In the genomic region with DNA sequence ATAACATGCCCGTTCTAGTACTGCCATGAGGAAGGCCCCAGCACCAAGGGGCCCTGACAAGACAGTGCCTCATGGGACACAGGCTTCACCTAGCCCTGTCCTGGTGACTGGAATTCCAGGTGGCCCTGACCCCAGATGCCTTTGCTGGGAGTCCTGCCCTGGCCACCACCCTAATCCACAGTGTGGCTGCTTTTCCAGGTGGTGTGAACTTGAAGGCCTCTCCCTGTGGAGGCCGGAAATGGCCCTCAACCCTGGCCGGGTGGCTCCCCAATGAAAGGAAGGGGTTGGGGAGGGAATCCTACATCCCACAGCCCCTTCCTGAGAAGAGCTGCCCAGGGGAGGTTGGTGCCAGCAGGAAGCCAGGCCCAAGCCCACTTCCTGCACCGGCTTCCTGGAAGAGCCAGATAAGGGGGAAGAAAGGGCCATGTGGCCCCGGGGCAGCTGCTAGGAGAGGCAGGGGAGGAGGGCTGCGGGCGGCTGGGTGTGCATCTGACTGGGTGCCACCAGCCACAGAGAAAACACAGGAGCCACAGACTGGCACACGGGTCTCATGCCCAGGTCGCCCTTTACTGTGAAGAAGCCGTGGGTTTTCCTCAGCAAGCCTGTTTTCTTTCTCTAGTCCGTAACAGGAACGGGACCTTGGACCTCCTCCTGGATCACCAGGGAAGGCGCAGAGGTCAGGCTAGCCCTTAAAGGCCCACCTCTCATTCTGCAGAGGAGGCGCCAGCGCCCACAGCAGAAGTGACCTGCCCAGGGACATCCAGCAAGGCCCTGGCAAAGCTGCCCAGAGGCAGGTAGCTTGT, we compare ENCODE assay signal across 9 cellular contexts. TPM values are rescaled to one million over a fixed set of nuclear protein-coding genes. Genes with fewer than 3 reads are reported as not detected.
A peak's percentile ranks its signal among the peaks of the same experiment; 100 is the strongest.
DNase-seq lines count a peak whose midpoint lies in the region; ATAC-seq, FAIRE-seq and TF ChIP-seq lines count a peak whose summit lies in the region.
"Had no signal": no experiment of that assay in that cellular context is flagged by ENCODE, and none has a peak within 500 bp of the region (broad histone marks: within the 10 kb centered on the region; RNA-seq: fewer than 3 reads in every experiment).

No MANE protein-coding gene starts in this region.

- peak; percentile 67 for DNase-seq in stimulated activated CD4-positive, alpha-beta T cell treated with anti-CD3 and anti-CD28 coated beads, Interleukin-15, amount 100 ng/mL, for 24 hours
- DNase-seq in stimulated activated CD4-positive, alpha-beta T cell treated with anti-CD3 and anti-CD28 coated beads, Interleukin-4, amount 100 ng/mL, for 24 hours: no peak
- no peak for DNase-seq in adipocyte (ENCODE audit: low read depth)
- DNase-seq in mesothelial cell of epicardium (ENCODE audit: low spot score in 2 of 2, unreplicated experiment in 2 of 2): no peak
- DNase-seq in GM12891 (ENCODE audit: insufficient read length, low spot score): no peak
- DNase-seq in OCI-M2 (lab: John Stamatoyannopoulos, UW; ENCODE audit: unreplicated experiment): no peak
- DNase-seq: kidney glomerular epithelial cell had no signal

- peaks cover 3% of the 10 kb centered on the region for H3K36me3 Mint-ChIP-seq in mesothelial cell of epicardium

- no peak for FAIRE-seq in GM12891 (lab: Jason Lieb, UNC)

- no peak overlapping the region for H3K4me3 Mint-ChIP-seq in mesothelial cell of epicardium

- ATAC-seq in HG03196 (IDR thresholded peaks at IDR 0.05; ENCODE audit: unreplicated experiment) (no peak), HG02763 (IDR thresholded peaks at IDR 0.05; ENCODE audit: unreplicated experiment) (no peak)

- no peak for TF ChIP-seq POLR2A in GM12891 (IDR thresholded peaks at IDR 0.05; ENCODE audit: low read depth, low read length)

- no peaks in the 10 kb centered on the region for H3K9me3 Mint-ChIP-seq in mesothelial cell of epicardium

- no peak overlapping the region for H3K4me3 ChIP-seq in adipocyte (ENCODE audit: low read length)

- no peaks in the 10 kb centered on the region for H3K27me3 Mint-ChIP-seq in mesothelial cell of epicardium (ENCODE audit: low read depth)

- peaks cover 16% of the 10 kb centered on the region for H3K4me1 ChIP-seq in adipocyte (ENCODE audit: control insufficient read depth, insufficient read depth, low read length)

- H3K27me3 ChIP-seq in adipocyte (replicated peaks; ENCODE audit: control insufficient read depth, insufficient read depth, low read length): no peaks in the 10 kb centered on the region

- no peak for TF ChIP-seq CTCF in mesothelial cell of epicardium (IDR thresholded peaks at IDR 0.05; ENCODE audit: unreplicated experiment)

- H3K9me3 ChIP-seq in adipocyte (ENCODE audit: control insufficient read depth, low read length): no peaks in the 10 kb centered on the region

- peak overlapping the region; percentile 90 for H3K27ac Mint-ChIP-seq in mesothelial cell of epicardium

- H3K4me1 Mint-ChIP-seq in mesothelial cell of epicardium: peaks cover 38% of the 10 kb centered on the region

- peak overlapping the region; percentile 38 for H3K9ac ChIP-seq in adipocyte (ENCODE audit: low read length)

- H3K36me3 ChIP-seq in adipocyte (ENCODE audit: control insufficient read depth, insufficient read depth, low read length, severe bottlenecking): peaks cover 5% of the 10 kb centered on the region

TF ChIP-seq in GM12891, 5 proteins besides CTCF, POLR2A, EP300 and RAD21:
- no peak for TF ChIP-seq TAF1 (IDR thresholded peaks at IDR 0.05; ENCODE audit: low read depth, low read length)
- no peak for TF ChIP-seq SPI1 (IDR thresholded peaks at IDR 0.05; ENCODE audit: low read depth, low read length)
- no peak for TF ChIP-seq POLR2AphosphoS5 (IDR thresholded peaks at IDR 0.05; ENCODE audit: low read depth, low read length)
- no peak for TF ChIP-seq POU2F2 (IDR thresholded peaks at IDR 0.05; ENCODE audit: low read depth, low read length)
- TF ChIP-seq PAX5 (IDR thresholded peaks at IDR 0.05; ENCODE audit: insufficient read depth, low read length, severe bottlenecking): no peak
TF ChIP-seq in GM12891: peak in this region for 0.

RNA-seq across cellular contexts. Expression of a gene that starts 4.7 kb away (rescaled TPM):
- 112 to 119 TPM (median 114 TPM) in 3 replicates for total RNA-seq in mesothelial cell of epicardium
- polyA plus RNA-seq in GM12891 (2012; ENCODE audit: low read depth, missing spikeins): 202 TPM

RNA-seq across cellular contexts. Expression of a gene that starts 22.2 kb away (rescaled TPM):
- total RNA-seq in mesothelial cell of epicardium: 22.6 to 24.3 TPM (median 23.2 TPM) in 3 replicates
- 22.1 TPM for polyA plus RNA-seq in GM12891 (2012; ENCODE audit: low read depth, missing spikeins)

RNA-seq across cellular contexts. Expression of a gene that starts 36.8 kb away (rescaled TPM):
- total RNA-seq in mesothelial cell of epicardium: 274 to 284 TPM (median 276 TPM) in 3 replicates
- 50.9 TPM for polyA plus RNA-seq in GM12891 (2012; ENCODE audit: low read depth, missing spikeins)

RNA-seq across cellular contexts. Expression of a gene that starts 43.9 kb away (rescaled TPM):
- total RNA-seq in mesothelial cell of epicardium: 14.8 to 17.1 TPM (median 16.8 TPM) in 3 replicates
- 0.85 TPM for polyA plus RNA-seq in GM12891 (2012; ENCODE audit: low read depth, missing spikeins)
